8 cellular contexts compared by ENCODE assay signal in genomic region chr17:46191332-46192210, GRCh38. TPM values are rescaled to one million over a fixed set of nuclear protein-coding genes. Genes with fewer than 3 reads are reported as not detected.
A peak's percentile ranks its signal among the peaks of the same experiment; 100 is the strongest.
DNase-seq lines count a peak whose midpoint lies in the region; ATAC-seq and TF ChIP-seq lines count a peak whose summit lies in the region.

No MANE protein-coding gene starts in this region.

- peak overlapping the region; percentile 93 for H3K4me3 Mint-ChIP-seq in mesothelial cell of epicardium
- peak overlapping the region; percentile 91 for H3K4me3 Mint-ChIP-seq in type B pancreatic cell

- ATAC-seq in HG03159 (IDR thresholded peaks at IDR 0.05; ENCODE audit: unreplicated experiment), result no peak

- H3K27ac ChIP-seq in duodenal mucosa (ENCODE audit: low read depth, low read length), result peak overlapping the region; percentile 97

- H3K36me3 Mint-ChIP-seq in mesothelial cell of epicardium (no peaks in the 10 kb centered on the region), type B pancreatic cell (peaks cover 11% of the 10 kb centered on the region)

- H3K27me3 Mint-ChIP-seq in mesothelial cell of epicardium (ENCODE audit: low read depth) (no peaks in the 10 kb centered on the region), type B pancreatic cell (no peaks in the 10 kb centered on the region)

- no peaks in the 10 kb centered on the region for H3K9me3 ChIP-seq in duodenal mucosa (ENCODE audit: control insufficient read depth in 1 of 2, low read length in 2 of 2)

- peak overlapping the region; percentile 77 to 93 for H3K4me3 ChIP-seq in duodenal mucosa (ENCODE audit: low read depth in 1 of 2, low read length in 2 of 2)

- TF ChIP-seq CTCF in mesothelial cell of epicardium (IDR thresholded peaks at IDR 0.05; ENCODE audit: unreplicated experiment) (no peak), type B pancreatic cell (conservative IDR thresholded peaks at IDR 0.05) (no peak)

- H3K36me3 ChIP-seq in duodenal mucosa (ENCODE audit: control insufficient read depth in 1 of 2, insufficient read depth in 2 of 2, low read length in 2 of 2), result no peaks in the 10 kb centered on the region

- H3K9me3 Mint-ChIP-seq in mesothelial cell of epicardium, result no peaks in the 10 kb centered on the region
- H3K9me3 Mint-ChIP-seq in type B pancreatic cell, result no peaks in the 10 kb centered on the region

- peaks cover 39 to 56% of the 10 kb centered on the region in 2 donors for H3K4me1 ChIP-seq in duodenal mucosa (ENCODE audit: control insufficient read depth in 1 of 2, insufficient read depth in 2 of 2, low read length in 2 of 2)

- H3K27me3 ChIP-seq in duodenal mucosa (ENCODE audit: control insufficient read depth in 1 of 2, insufficient read depth in 2 of 2, low read length in 2 of 2), result no peaks in the 10 kb centered on the region

- H3K27ac Mint-ChIP-seq in mesothelial cell of epicardium, result peak overlapping the region; percentile 98
- H3K27ac Mint-ChIP-seq in type B pancreatic cell, result peak overlapping the region; percentile 97

- peaks cover 51% of the 10 kb centered on the region for H3K4me1 Mint-ChIP-seq in mesothelial cell of epicardium
- H3K4me1 Mint-ChIP-seq in type B pancreatic cell (ENCODE audit: unreplicated experiment), result peaks cover 47% of the 10 kb centered on the region

- DNase-seq in NCI-H446 (lab: John Stamatoyannopoulos, UW) (peak; percentile 35 to 42), NCI-H446 treated with DMSO at 0.1 percent for 48 hours (lab: John Stamatoyannopoulos, UW) (no peak), Kasumi-1 (lab: John Stamatoyannopoulos, UW) (peak; percentile 49 to 68), SKM-1 treated with dmso at 0.1 percent for 144 hours (lab: John Stamatoyannopoulos, UW; ENCODE audit: unreplicated experiment) (peak; percentile 53), mesothelial cell of epicardium (ENCODE audit: low spot score in 2 of 2, unreplicated experiment in 2 of 2) (no peak), type B pancreatic cell (ENCODE audit: extremely low spot score, unreplicated experiment) (no peak)

- H3K9ac ChIP-seq in duodenal mucosa (ENCODE audit: low read depth in 1 of 2, low read length in 2 of 2), result peak overlapping the region; percentile 81 to 95

RNA-seq across cellular contexts. Expression of gene KANSL1, which starts 1.7 kb away (rescaled TPM):
- 185 to 189 TPM (median 189 TPM) in 3 replicates for total RNA-seq in mesothelial cell of epicardium
- total RNA-seq in type B pancreatic cell (ENCODE audit: low replicate concordance), result 85.4 and 129 TPM in 2 replicates

Comparison
In these comparisons a context has a peak if more than half of its experiments do, and no peak if none do; other contexts are left out.
1. DNase-seq: peak in NCI-H446 (2 of 2), Kasumi-1 (2 of 2) and SKM-1 treated with dmso at 0.1 percent for 144 hours (single experiment); none in NCI-H446 treated with DMSO at 0.1 percent for 48 hours (single experiment), mesothelial cell of epicardium (0 of 2) and type B pancreatic cell (single experiment).